Comparison of ENCODE assay signal across 13 cellular contexts in genomic region chr19:11479090-11479469, GRCh38. TPM values are rescaled to one million over a fixed set of nuclear protein-coding genes. Genes with fewer than 3 reads are reported as not detected.
DNase-seq lines count a peak whose midpoint lies in the region; ATAC-seq, FAIRE-seq and TF ChIP-seq lines count a peak whose summit lies in the region.
"Had no signal": no experiment of that assay in that cellular context is flagged by ENCODE, and none has a peak within 500 bp of the region (broad histone marks: within the 10 kb centered on the region; RNA-seq: fewer than 3 reads in every experiment).

No MANE protein-coding gene starts in this region.

- peak overlapping the region; percentile 60; the same call in 1 of the 2 replicates for H4K8ac ChIP-seq in H1 (ENCODE audit: extremely low read depth, insufficient read depth, low read length)

- no peaks in the 10 kb centered on the region for H3K79me1 ChIP-seq in H1 (ENCODE audit: low read depth, low read length)

- POLR2A ChIA-PET in H1 (lab: Charles Lee; ENCODE audit: partially characterized antibody) = interaction anchor here (1.0 to 3.9 kb wide), 6 partner anchors 11 to 219 kb away, joined by 3 to 20 read pairs (median 6); partner anchors contain the start of gene SWSAP1

- H2BK120ac ChIP-seq in H1 (replicated peaks; ENCODE audit: low read depth, low read length) = no peak overlapping the region

- peak overlapping the region; percentile 32 for H3K4ac ChIP-seq in H1 (replicated peaks; ENCODE audit: insufficient read length, low read depth, low read length)

- H2BK5ac ChIP-seq in H1 (ENCODE audit: low read depth, low read length) = no peak overlapping the region

- H4K20me1 ChIP-seq in H1 (replicated peaks in 1 of 2; ENCODE audit: control insufficient read depth in 1 of 2, insufficient read depth in 2 of 2, low read length in 2 of 2) = peaks cover 0 to 6% of the 10 kb centered on the region in 2 experiments

- H3K14ac ChIP-seq in H1 (ENCODE audit: insufficient read length) = no peak overlapping the region

- H3K4me2 ChIP-seq in H1 (ENCODE audit: insufficient read depth in 1 of 2, low read depth in 2 of 2, low read length in 2 of 2) = peak overlapping the region; percentile 34 to 53; a peak in 1 of 4 replicates

- TF ChIP-seq CTCF in H1 (IDR thresholded peaks at IDR 0.05; ENCODE audit: control extremely low read depth in 1 of 3, insufficient read depth in 1 of 3, low read depth in 1 of 3, low read length in 3 of 3) = no peak

- H4K91ac ChIP-seq in H1 (replicated peaks; ENCODE audit: insufficient read length, low read length) = peak overlapping the region; percentile 70

- H3K27me3 Mint-ChIP-seq in T-helper 2 cell treated with Interferon-gamma antibody and Interleukin-4, amounts not matched to agents 5 μg/mL and 100 μg/mL, for 36 hours (ENCODE audit: low read depth) = peaks cover 46% of the 10 kb centered on the region

- H3K9ac ChIP-seq in H1 (replicated peaks in 1 of 4; ENCODE audit: extremely low read depth in 1 of 4, low read depth in 3 of 4, low read length in 3 of 4) = no peak overlapping the region

- no peaks in the 10 kb centered on the region for H3K9me3 Mint-ChIP-seq in T-helper 2 cell treated with Interferon-gamma antibody and Interleukin-4, amounts not matched to agents 5 μg/mL and 100 μg/mL, for 36 hours

- no peak overlapping the region for H4K5ac ChIP-seq in H1 (ENCODE audit: insufficient read length, low read depth, low read length)

- peaks cover 16% of the 10 kb centered on the region for H3K4me1 Mint-ChIP-seq in T-helper 2 cell treated with Interferon-gamma antibody and Interleukin-4, amounts not matched to agents 5 μg/mL and 100 μg/mL, for 36 hours (ENCODE audit: low read depth)

- no peak for FAIRE-seq in H1 (lab: Jason Lieb, UNC)
- FAIRE-seq: pancreas had no signal

- no peak for TF ChIP-seq RAD21 in H1 (IDR thresholded peaks at IDR 0.05 in 1 of 2, conservative IDR thresholded peaks at IDR 0.05 in 1 of 2; ENCODE audit: low read depth in 2 of 2, low read length in 2 of 2)

- 0 out of 2 replicates have a peak overlapping the region, but pooled peaks have one; percentile 75 for H2AK5ac ChIP-seq in H1 (ENCODE audit: low read depth, low read length)

- no peak overlapping the region for H3K27ac ChIP-seq in H1 (ENCODE audit: low read depth, low read length)
- H3K27ac ChIP-seq in effector memory CD4-positive, alpha-beta T cell (ENCODE audit: insufficient read depth, low read length, poor library complexity, severe bottlenecking) = no peak overlapping the region
- H3K27ac ChIP-seq: colonic mucosa, pancreas, stomach had no signal

- peaks cover 7% of the 10 kb centered on the region; the same call in 1 of the 2 replicates for H3K23me2 ChIP-seq in H1 (ENCODE audit: low read depth, low read length)

- H2BK20ac ChIP-seq in H1 (ENCODE audit: low read length) = no peak overlapping the region

- H3K27ac Mint-ChIP-seq in T-helper 2 cell treated with Interferon-gamma antibody and Interleukin-4, amounts not matched to agents 5 μg/mL and 100 μg/mL, for 36 hours = peak overlapping the region; percentile 49

- WGBS in H1 (ENCODE audit: extremely low coverage in 1 of 2, insufficient coverage in 1 of 2, insufficient read length in 1 of 2, insufficient replicate concordance in 2 of 2, low coverage in 1 of 2, low lambda C conversion rate in 2 of 2, missing lambda C conversion rate in 1 of 2), 2 experiments = 62% methylated on average over 12 of the region's 13 CpGs; no CpG with 5 or more reads in 1 of the 2 experiments

- peak overlapping the region; percentile 60; the same call in 1 of the 2 replicates for H2BK12ac ChIP-seq in H1 (ENCODE audit: low read depth, low read length)

- no peaks in the 10 kb centered on the region; a peak in 1 of 4 replicates for H3K9me3 ChIP-seq in H1 (ENCODE audit: insufficient read depth in 2 of 2, low read depth in 1 of 2, low read length in 1 of 2)
- no peaks in the 10 kb centered on the region for H3K9me3 ChIP-seq in effector memory CD4-positive, alpha-beta T cell (ENCODE audit: control insufficient read depth, low read length)
- H3K9me3 ChIP-seq: colonic mucosa, pancreas, stomach had no signal

- peak overlapping the region in 2 of 4 experiments; percentile 28 to 58; a peak in 5 of 8 replicates for H3K4me3 ChIP-seq in H1 (ENCODE audit: extremely low read depth in 1 of 4, insufficient read depth in 2 of 4, low read depth in 3 of 4, low read length in 4 of 4)
- H3K4me3 ChIP-seq in effector memory CD4-positive, alpha-beta T cell (ENCODE audit: insufficient read depth, low read depth, low read length, poor library complexity, severe bottlenecking) = no peak overlapping the region
- H3K4me3 ChIP-seq: colonic mucosa had no signal

- H2BK15ac ChIP-seq in H1 (ENCODE audit: low read length) = no peak overlapping the region

- TF ChIP-seq EP300 in H1 (IDR thresholded peaks at IDR 0.05; ENCODE audit: borderline replicate concordance in 1 of 2, low read depth in 2 of 2, low read length in 2 of 2) = no peak

- H3K4me3 Mint-ChIP-seq in T-helper 2 cell treated with Interferon-gamma antibody and Interleukin-4, amounts not matched to agents 5 μg/mL and 100 μg/mL, for 36 hours = peak overlapping the region; percentile 29

- H3K36me3 Mint-ChIP-seq in T-helper 2 cell treated with Interferon-gamma antibody and Interleukin-4, amounts not matched to agents 5 μg/mL and 100 μg/mL, for 36 hours (ENCODE audit: low read depth) = peaks cover 4% of the 10 kb centered on the region

- H3K18ac ChIP-seq in H1 (ENCODE audit: extremely low read depth, low read length) = peak overlapping the region; percentile 68

- DNase-seq in T-helper 2 cell treated with Interferon-gamma antibody and Interleukin-4, amounts not matched to agents 5 μg/mL and 100 μg/mL, for 36 hours (ENCODE audit: low spot score) = no peak
- DNase-seq in T-helper 2 cell (no peak), H1 (ENCODE audit: low read depth in 1 of 2, low spot score in 2 of 2) (no peak), retina (peak; percentile 58)
- no peak for DNase-seq in effector memory CD4-positive, alpha-beta T cell
- DNase-seq: EL, stomach had no signal

- H3K36me3 ChIP-seq in H1 (ENCODE audit: control insufficient read depth in 2 of 4, insufficient read depth in 4 of 4, low read length in 3 of 4) = no peaks in the 10 kb centered on the region; a peak in 1 of 8 replicates
- H3K36me3 ChIP-seq in effector memory CD4-positive, alpha-beta T cell (ENCODE audit: control insufficient read depth, insufficient read depth, low read length) = no peaks in the 10 kb centered on the region
- H3K36me3 ChIP-seq: colonic mucosa had no signal

- no peak overlapping the region for H3K56ac ChIP-seq in H1 (replicated peaks; ENCODE audit: insufficient read length, low read depth, low read length)

- peaks cover 20 to 26% (median 23%) of the 10 kb centered on the region in 4 experiments for H3K27me3 ChIP-seq in H1 (replicated peaks in 1 of 4; ENCODE audit: control insufficient read depth in 3 of 4, extremely low read depth in 1 of 4, insufficient read depth in 3 of 4, low read length in 3 of 4)
- H3K27me3 ChIP-seq in effector memory CD4-positive, alpha-beta T cell (replicated peaks; ENCODE audit: control insufficient read depth, insufficient read depth, low read length, poor library complexity, severe bottlenecking) = peaks cover 38% of the 10 kb centered on the region

- no peak for TF ChIP-seq POLR2A in H1 (IDR thresholded peaks at IDR 0.05; ENCODE audit: control extremely low read depth in 1 of 2, low read depth in 2 of 2, low read length in 2 of 2)

- H3K4me1 ChIP-seq in H1 (replicated peaks in 1 of 4; ENCODE audit: control insufficient read depth in 3 of 4, insufficient read depth in 4 of 4, low read length in 3 of 4) = peaks cover 0 to 17% (median 5%) of the 10 kb centered on the region in 4 experiments; a peak in 5 of 7 replicates
- peaks cover 26% of the 10 kb centered on the region for H3K4me1 ChIP-seq in effector memory CD4-positive, alpha-beta T cell (ENCODE audit: control insufficient read depth, insufficient read depth, low read length, poor library complexity, severe bottlenecking)

- ATAC-seq in HG03108 (IDR thresholded peaks at IDR 0.05; ENCODE audit: unreplicated experiment) = no peak

- no peaks in the 10 kb centered on the region for H3K79me2 ChIP-seq in H1 (ENCODE audit: control insufficient read depth in 1 of 2, insufficient read depth in 2 of 2, low read length in 2 of 2)

- CTCF ChIA-PET in H1 (lab: Charles Lee; ENCODE audit: partially characterized antibody) = interaction anchor here (1.0 kb wide), 1 partner anchor 98 kb away, joined by 4 read pairs; no protein-coding TSS in a partner anchor

- no peak overlapping the region for H3K23ac ChIP-seq in H1 (ENCODE audit: insufficient read length)

- H2AFZ ChIP-seq in H1 (ENCODE audit: low read length) = no peak overlapping the region; the same call in 1 of the 2 replicates

RNA-seq across cellular contexts. Expression of gene ELAVL3, which starts 1.8 kb away (rescaled TPM):
- total RNA-seq in H1 (2021; fragmentation: NEBNext Ultra II Directional; extraction: Animal tissue kit (Norgen Biotek cat#: 25700)) = 1.0 and 2.0 TPM in 2 replicates
- polyA plus RNA-seq in H1 (2011; rRNA removed) = 0.80 and 1.2 TPM in 2 replicates
- 0.94 TPM for polyA plus RNA-seq in H1 (2011; cell fraction: cytosol; rRNA removed)
- polyA plus RNA-seq in H1 (2011; cell fraction: nucleus; rRNA removed) = 3.3 TPM
- polyA plus RNA-seq in H1 (2012, experiment 1 of 2) = 0.94 to 1.4 TPM (median 1.1 TPM) in 4 replicates
- polyA plus RNA-seq in H1 (2012, experiment 2 of 2) = 0.38 TPM
- polyA plus RNA-seq in H1 (2013, experiment 1 of 2) = 1.3 TPM
- polyA plus RNA-seq in H1 (2013, experiment 2 of 2) = 0.83 TPM
- polyA minus RNA-seq in H1 (2011; rRNA and poly(A)+ RNA removed) = 1.4 and 1.6 TPM in 2 replicates
- not detected for polyA minus RNA-seq in H1 (2011; cell fraction: cytosol; rRNA and poly(A)+ RNA removed)
- polyA minus RNA-seq in H1 (2011; cell fraction: nucleus; rRNA and poly(A)+ RNA removed) = 2.8 TPM
- total RNA-seq: fibroblast of villous mesenchyme, SK-MEL-5 had no signal
- polyA plus RNA-seq: AG04450 had no signal

RNA-seq across cellular contexts. Expression of gene ZNF653, which starts 26.6 kb away (rescaled TPM):
- total RNA-seq in H1 (2021; fragmentation: NEBNext Ultra II Directional; extraction: Animal tissue kit (Norgen Biotek cat#: 25700)) = 7.9 and 9.5 TPM in 2 replicates
- polyA plus RNA-seq in H1 (2011; rRNA removed) = 7.0 and 13.0 TPM in 2 replicates
- 12.0 TPM for polyA plus RNA-seq in H1 (2011; cell fraction: cytosol; rRNA removed)
- polyA plus RNA-seq in H1 (2011; cell fraction: nucleus; rRNA removed) = 20.5 TPM
- 3.0 to 11.6 TPM (median 10.3 TPM) in 4 replicates for polyA plus RNA-seq in H1 (2012, experiment 1 of 2)
- 8.4 TPM for polyA plus RNA-seq in H1 (2012, experiment 2 of 2)
- polyA plus RNA-seq in H1 (2013, experiment 1 of 2) = 6.5 TPM
- 4.8 TPM for polyA plus RNA-seq in H1 (2013, experiment 2 of 2)
- polyA minus RNA-seq in H1 (2011; rRNA and poly(A)+ RNA removed) = 4.1 and 6.9 TPM in 2 replicates
- 4.0 TPM for polyA minus RNA-seq in H1 (2011; cell fraction: cytosol; rRNA and poly(A)+ RNA removed)
- 9.4 TPM for polyA minus RNA-seq in H1 (2011; cell fraction: nucleus; rRNA and poly(A)+ RNA removed)

RNA-seq across cellular contexts. Expression of gene PRKCSH, which starts 43.6 kb away (rescaled TPM):
- 337 and 341 TPM in 2 replicates for total RNA-seq in H1 (2021; fragmentation: NEBNext Ultra II Directional; extraction: Animal tissue kit (Norgen Biotek cat#: 25700))
- 97.2 and 267 TPM in 2 replicates for polyA plus RNA-seq in H1 (2011; rRNA removed)
- 109 TPM for polyA plus RNA-seq in H1 (2011; cell fraction: cytosol; rRNA removed)
- 496 TPM for polyA plus RNA-seq in H1 (2011; cell fraction: nucleus; rRNA removed)
- 197 to 438 TPM (median 349 TPM) in 4 replicates for polyA plus RNA-seq in H1 (2012, experiment 1 of 2)
- 305 TPM for polyA plus RNA-seq in H1 (2012, experiment 2 of 2)
- 349 TPM for polyA plus RNA-seq in H1 (2013, experiment 1 of 2)
- polyA plus RNA-seq in H1 (2013, experiment 2 of 2) = 317 TPM
- 114 and 172 TPM in 2 replicates for polyA minus RNA-seq in H1 (2011; rRNA and poly(A)+ RNA removed)
- polyA minus RNA-seq in H1 (2011; cell fraction: cytosol; rRNA and poly(A)+ RNA removed) = 276 TPM
- 164 TPM for polyA minus RNA-seq in H1 (2011; cell fraction: nucleus; rRNA and poly(A)+ RNA removed)

RNA-seq across cellular contexts. Expression of gene ODAD3, which starts 44.2 kb away (rescaled TPM):
- total RNA-seq in H1 (2021; fragmentation: NEBNext Ultra II Directional; extraction: Animal tissue kit (Norgen Biotek cat#: 25700)) = 1.6 and 2.2 TPM in 2 replicates
- 2.1 and 4.4 TPM in 2 replicates for polyA plus RNA-seq in H1 (2011; rRNA removed)
- 3.0 TPM for polyA plus RNA-seq in H1 (2011; cell fraction: cytosol; rRNA removed)
- 2.9 TPM for polyA plus RNA-seq in H1 (2011; cell fraction: nucleus; rRNA removed)
- 2.2 to 3.8 TPM (median 3.1 TPM) in 4 replicates for polyA plus RNA-seq in H1 (2012, experiment 1 of 2)
- 2.0 TPM for polyA plus RNA-seq in H1 (2012, experiment 2 of 2)
- 4.0 TPM for polyA plus RNA-seq in H1 (2013, experiment 1 of 2)
- polyA plus RNA-seq in H1 (2013, experiment 2 of 2) = 4.2 TPM
- 0.24 and 0.25 TPM in 2 replicates for polyA minus RNA-seq in H1 (2011; rRNA and poly(A)+ RNA removed)
- 0.95 TPM for polyA minus RNA-seq in H1 (2011; cell fraction: cytosol; rRNA and poly(A)+ RNA removed)
- polyA minus RNA-seq in H1 (2011; cell fraction: nucleus; rRNA and poly(A)+ RNA removed) = 0.30 TPM
- total RNA-seq: stomach had no signal

RNA-seq across cellular contexts. Expression of gene ECSIT, which starts 49.9 kb away (rescaled TPM):
- 53.5 and 55.7 TPM in 2 replicates for total RNA-seq in H1 (2021; fragmentation: NEBNext Ultra II Directional; extraction: Animal tissue kit (Norgen Biotek cat#: 25700))
- polyA plus RNA-seq in H1 (2011; rRNA removed) = 74.1 and 118 TPM in 2 replicates
- polyA plus RNA-seq in H1 (2011; cell fraction: cytosol; rRNA removed) = 81.0 TPM
- polyA plus RNA-seq in H1 (2011; cell fraction: nucleus; rRNA removed) = 87.0 TPM
- polyA plus RNA-seq in H1 (2012, experiment 1 of 2) = 48.8 to 61.3 TPM (median 59.0 TPM) in 4 replicates
- polyA plus RNA-seq in H1 (2012, experiment 2 of 2) = 70.8 TPM
- polyA plus RNA-seq in H1 (2013, experiment 1 of 2) = 31.2 TPM
- 32.1 TPM for polyA plus RNA-seq in H1 (2013, experiment 2 of 2)
- polyA minus RNA-seq in H1 (2011; rRNA and poly(A)+ RNA removed) = 91.8 and 97.8 TPM in 2 replicates
- polyA minus RNA-seq in H1 (2011; cell fraction: cytosol; rRNA and poly(A)+ RNA removed) = 44.0 TPM
- polyA minus RNA-seq in H1 (2011; cell fraction: nucleus; rRNA and poly(A)+ RNA removed) = 23.8 TPM
